In genomic region chr5:134609232-134609851, GRCh38 we compare ENCODE assay signal across 9 cellular contexts. TPM values are rescaled to one million over a fixed set of nuclear protein-coding genes. Genes with fewer than 3 reads are reported as not detected.
DNase-seq lines count a peak whose midpoint lies in the region; ATAC-seq and TF ChIP-seq lines count a peak whose summit lies in the region.
"Had no signal": no experiment of that assay in that cellular context is flagged by ENCODE, and none has a peak within 500 bp of the region (broad histone marks: within the 10 kb centered on the region; RNA-seq: fewer than 3 reads in every experiment).

No MANE protein-coding gene starts in this region.

- H3K4me1 Mint-ChIP-seq in activated CD8-positive, alpha-beta memory T cell treated with anti-CD3 and anti-CD28 coated beads, Interleukin-2, amount 10 ng/mL, durations not matched to agents 7 days and 5 days = peaks cover 47% of the 10 kb centered on the region
- H3K4me1 Mint-ChIP-seq in activated T-cell treated with anti-CD3 and anti-CD28 coated beads, Interleukin-2, amount 50 U/mL, for 72 hours (ENCODE audit: low read depth) = peaks cover 67% of the 10 kb centered on the region
- H3K4me1 Mint-ChIP-seq in H9 = peaks cover 7 to 8% of the 10 kb centered on the region in 2 experiments

- no peaks in the 10 kb centered on the region for H3K79me2 ChIP-seq in H9 (ENCODE audit: insufficient read depth, low read length)

- H3K4me1 ChIP-seq in gastrocnemius medialis (peaks cover 18 to 28% of the 10 kb centered on the region in 2 donors), H9 (ENCODE audit: insufficient read depth, low read length) (no peaks in the 10 kb centered on the region)

- H3K9me3 ChIP-seq in gastrocnemius medialis (no peaks in the 10 kb centered on the region), H9 (ENCODE audit: control insufficient read depth, low read depth, low read length) (no peaks in the 10 kb centered on the region)

- no peaks in the 10 kb centered on the region for H4K20me1 ChIP-seq in H9 (ENCODE audit: control insufficient read depth, insufficient read depth, insufficient read length)

- peak; percentile 62 for ATAC-seq in activated CD8-positive, alpha-beta memory T cell treated with anti-CD3 and anti-CD28 coated beads, Interleukin-2, amount 10 ng/mL, durations not matched to agents 7 days and 5 days
- peak; percentile 68 for ATAC-seq in HG02870 (IDR thresholded peaks at IDR 0.05; ENCODE audit: unreplicated experiment)
- ATAC-seq in activated T-cell treated with anti-CD3 and anti-CD28 coated beads, Interleukin-2, amount 50 U/mL, for 72 hours (replicated peaks in 1 of 2) = peak; percentile 83
- ATAC-seq in gastrocnemius medialis = peak; percentile 68 to 79

- H2BK15ac ChIP-seq in H9 (ENCODE audit: low read depth, low read length) = no peak overlapping the region

- no peak for TF ChIP-seq CTCF in gastrocnemius medialis (IDR thresholded peaks at IDR 0.05 in 4 of 5, conservative IDR thresholded peaks at IDR 0.05 in 1 of 5)
- no peak for TF ChIP-seq CTCF in H9 (conservative IDR thresholded peaks at IDR 0.05)

- no peaks in the 10 kb centered on the region for H3K79me1 ChIP-seq in H9 (ENCODE audit: insufficient read depth, low read depth, low read length, poor library complexity, severe bottlenecking)

- H3K9ac ChIP-seq in H9 (ENCODE audit: extremely low read depth, insufficient read length, low read length) = no peak overlapping the region

- no peak overlapping the region for H3K56ac ChIP-seq in H9 (ENCODE audit: insufficient read length, low read depth, low read length)

- H3K27ac ChIP-seq in gastrocnemius medialis = peak overlapping the region; percentile 68 to 80 (median 80)
- no peak overlapping the region for H3K27ac ChIP-seq in H9 (ENCODE audit: insufficient read length, low read depth, low read length)

- H2BK5ac ChIP-seq in H9 (ENCODE audit: insufficient read length, low read length) = no peak overlapping the region

- CTCF ChIA-PET in activated CD8-positive, alpha-beta memory T cell treated with anti-CD3 and anti-CD28 coated beads, Interleukin-2, amount 10 ng/mL, durations not matched to agents 7 days and 5 days (lab: Charles Lee) = interaction anchor here (1.0 to 6.6 kb wide), 7 partner anchors 8 to 570 kb away, joined by 3 to 46 read pairs (median 5); partner anchors contain the start of genes CAMLG and PCBD2

- peaks cover 5 to 85% of the 10 kb centered on the region in 2 donors for H3K36me3 ChIP-seq in gastrocnemius medialis

- in situ Hi-C loops in gastrocnemius medialis (cut with MboI; ENCODE audit: low sequenced_read_pairs in 4 of 4) = no loop called here

- H3K4me2 ChIP-seq in H9 (ENCODE audit: insufficient read depth, insufficient read length, low read length) = no peak overlapping the region

- no peak overlapping the region for H3K14ac ChIP-seq in H9 (ENCODE audit: insufficient read depth, low read length)

- no peak overlapping the region for H2AFZ ChIP-seq in H9 (ENCODE audit: low read length)

- H3K23ac ChIP-seq in H9 (ENCODE audit: insufficient read length, low read depth, low read length) = no peak overlapping the region

- H3T11ph ChIP-seq in H9 (ENCODE audit: low read length) = no peak overlapping the region

- no peak overlapping the region for H4K5ac ChIP-seq in H9 (ENCODE audit: insufficient read length, low read depth, low read length)

- H2BK120ac ChIP-seq in H9 (ENCODE audit: low read depth, low read length, poor library complexity, severe bottlenecking) = no peak overlapping the region

- H3K4me3 ChIP-seq in gastrocnemius medialis = no peak overlapping the region

- no peaks in the 10 kb centered on the region for H3K27me3 ChIP-seq in gastrocnemius medialis
- H3K27me3 ChIP-seq in H9 (ENCODE audit: insufficient read depth, low read length) = no peaks in the 10 kb centered on the region

- peak overlapping the region; percentile 31 for H3K4me3 Mint-ChIP-seq in activated CD8-positive, alpha-beta memory T cell treated with anti-CD3 and anti-CD28 coated beads, Interleukin-2, amount 10 ng/mL, durations not matched to agents 7 days and 5 days
- peak overlapping the region; percentile 79 to 95 for H3K4me3 Mint-ChIP-seq in activated T-cell treated with anti-CD3 and anti-CD28 coated beads, Interleukin-2, amount 50 U/mL, for 72 hours
- H3K4me3 Mint-ChIP-seq in H9 = no peak overlapping the region

- no CpG with 5 or more reads among the region's 3 CpGs for WGBS in H9 (ENCODE audit: extremely low coverage, insufficient read length, low lambda C conversion rate)

- no peaks in the 10 kb centered on the region for H3K27me3 Mint-ChIP-seq in activated CD8-positive, alpha-beta memory T cell treated with anti-CD3 and anti-CD28 coated beads, Interleukin-2, amount 10 ng/mL, durations not matched to agents 7 days and 5 days
- H3K27me3 Mint-ChIP-seq in activated T-cell treated with anti-CD3 and anti-CD28 coated beads, Interleukin-2, amount 50 U/mL, for 72 hours (ENCODE audit: low read depth) = no peaks in the 10 kb centered on the region
- no peaks in the 10 kb centered on the region for H3K27me3 Mint-ChIP-seq in H9 (ENCODE audit: low read depth)

- intact Hi-C loops in gastrocnemius medialis (cut with DNase I; ENCODE audit: low total_unique reads) = no loop called here

- H3K18ac ChIP-seq in H9 (ENCODE audit: insufficient read length, low read depth, low read length) = no peak overlapping the region

- H3K27ac Mint-ChIP-seq in activated CD8-positive, alpha-beta memory T cell treated with anti-CD3 and anti-CD28 coated beads, Interleukin-2, amount 10 ng/mL, durations not matched to agents 7 days and 5 days = peak overlapping the region; percentile 92
- peak overlapping the region; percentile 100 for H3K27ac Mint-ChIP-seq in activated T-cell treated with anti-CD3 and anti-CD28 coated beads, Interleukin-2, amount 50 U/mL, for 72 hours
- H3K27ac Mint-ChIP-seq in H9 = no peak overlapping the region

- no peak overlapping the region for H2BK12ac ChIP-seq in H9 (ENCODE audit: insufficient read length, low read depth, low read length)

- no peak overlapping the region for H3K4ac ChIP-seq in H9 (ENCODE audit: low read depth, low read length)

- H2BK20ac ChIP-seq in H9 (ENCODE audit: low read depth, low read length, poor library complexity, severe bottlenecking) = no peak overlapping the region

- H4K91ac ChIP-seq in H9 (ENCODE audit: insufficient read length, low read depth, low read length) = no peak overlapping the region

- no peak overlapping the region for H4K8ac ChIP-seq in H9 (replicated peaks; ENCODE audit: insufficient read length, low read depth, low read length)

- no peak for DNase-seq in activated CD8-positive, alpha-beta memory T cell treated with anti-CD3 and anti-CD28 coated beads, Interleukin-2, amount 10 ng/mL, durations not matched to agents 7 days and 5 days
- DNase-seq in activated CD8-positive, alpha-beta memory T cell treated with anti-CD3 and anti-CD28 coated beads for 24 hours = no peak
- DNase-seq in activated T-cell treated with anti-CD3 and anti-CD28 coated beads, Interleukin-2, amount 50 U/mL, for 72 hours = peak; percentile 49 to 50
- no peak for DNase-seq in gastrocnemius medialis
- no peak for DNase-seq in H9
- no peak for DNase-seq in NCI-H226
- no peak for DNase-seq in hypothalamus (lab: John Stamatoyannopoulos, UW)
- DNase-seq: left cardiac atrium had no signal

- H2AK5ac ChIP-seq in H9 (ENCODE audit: insufficient read length, low read length) = no peak overlapping the region

- no peak for TF ChIP-seq POLR2A in gastrocnemius medialis (IDR thresholded peaks at IDR 0.05)

- H3K9me3 Mint-ChIP-seq in activated CD8-positive, alpha-beta memory T cell treated with anti-CD3 and anti-CD28 coated beads, Interleukin-2, amount 10 ng/mL, durations not matched to agents 7 days and 5 days (ENCODE audit: low read depth) = no peaks in the 10 kb centered on the region
- no peaks in the 10 kb centered on the region for H3K9me3 Mint-ChIP-seq in activated T-cell treated with anti-CD3 and anti-CD28 coated beads, Interleukin-2, amount 50 U/mL, for 72 hours
- H3K9me3 Mint-ChIP-seq in H9 = no peaks in the 10 kb centered on the region

- peaks cover 67% of the 10 kb centered on the region for H3K36me3 Mint-ChIP-seq in activated CD8-positive, alpha-beta memory T cell treated with anti-CD3 and anti-CD28 coated beads, Interleukin-2, amount 10 ng/mL, durations not matched to agents 7 days and 5 days
- peaks cover 25 to 61% of the 10 kb centered on the region in 2 donors for H3K36me3 Mint-ChIP-seq in activated T-cell treated with anti-CD3 and anti-CD28 coated beads, Interleukin-2, amount 50 U/mL, for 72 hours (ENCODE audit: insufficient read depth in 2 of 2)
- peaks cover 6 to 70% (median 35%) of the 10 kb centered on the region in 3 experiments; a peak in 6 of 7 replicates for H3K36me3 Mint-ChIP-seq in H9 (ENCODE audit: insufficient read depth in 1 of 3, low read depth in 3 of 3)

- no peaks in the 10 kb centered on the region for H3K23me2 ChIP-seq in H9 (ENCODE audit: insufficient read length, low read depth, low read length, poor library complexity, severe bottlenecking)

RNA-seq across cellular contexts. Expression of gene SAR1B, which starts 23.3 kb away (rescaled TPM):
- 10 to 100 TPM; 41.1 to 61.8 TPM for total RNA-seq in activated CD8-positive, alpha-beta memory T cell treated with anti-CD3 and anti-CD28 coated beads, Interleukin-2, amount 10 ng/mL, durations not matched to agents 7 days and 5 days
- total RNA-seq in activated T-cell treated with anti-CD3 and anti-CD28 coated beads, Interleukin-2, amount 50 U/mL, for 72 hours = 10 to 100 TPM; 68.7 to 85.0 TPM
- total RNA-seq in gastrocnemius medialis (100 to 1,000 TPM; 142 to 197 (median 157) TPM), H9 (2021) (29.2 and 34.3 TPM in 2 replicates)

RNA-seq across cellular contexts. Expression of gene SEC24A, which starts 39.2 kb away (rescaled TPM):
- 10 to 100 TPM; 19.8 to 25.2 TPM for total RNA-seq in activated CD8-positive, alpha-beta memory T cell treated with anti-CD3 and anti-CD28 coated beads, Interleukin-2, amount 10 ng/mL, durations not matched to agents 7 days and 5 days
- 10 to 100 TPM; 32.0 to 49.5 TPM for total RNA-seq in activated T-cell treated with anti-CD3 and anti-CD28 coated beads, Interleukin-2, amount 50 U/mL, for 72 hours
- total RNA-seq in gastrocnemius medialis (10 to 100 TPM; 11.4 to 18.3 (median 13.6) TPM), H9 (2021) (30.4 and 31.4 TPM in 2 replicates)

Comparison
In these comparisons a context has a peak if more than half of its experiments do, and no peak if none do; other contexts are left out.
1. DNase-seq: peak in activated T-cell treated with anti-CD3 and anti-CD28 coated beads, Interleukin-2, amount 50 U/mL, for 72 hours (2 of 2); none in activated CD8-positive, alpha-beta memory T cell treated with anti-CD3 and anti-CD28 coated beads, Interleukin-2, amount 10 ng/mL, durations not matched to agents 7 days and 5 days (single experiment), activated CD8-positive, alpha-beta memory T cell treated with anti-CD3 and anti-CD28 coated beads for 24 hours (single experiment), gastrocnemius medialis (0 of 2), H9 (single experiment), NCI-H226 (single experiment) and hypothalamus (0 of 51).
2. H3K27ac Mint-ChIP-seq: peak in activated CD8-positive, alpha-beta memory T cell treated with anti-CD3 and anti-CD28 coated beads, Interleukin-2, amount 10 ng/mL, durations not matched to agents 7 days and 5 days (single experiment) and activated T-cell treated with anti-CD3 and anti-CD28 coated beads, Interleukin-2, amount 50 U/mL, for 72 hours (single experiment); none in H9 (0 of 3).
3. H3K4me3 Mint-ChIP-seq: peak in activated CD8-positive, alpha-beta memory T cell treated with anti-CD3 and anti-CD28 coated beads, Interleukin-2, amount 10 ng/mL, durations not matched to agents 7 days and 5 days (single experiment) and activated T-cell treated with anti-CD3 and anti-CD28 coated beads, Interleukin-2, amount 50 U/mL, for 72 hours (2 of 2); none in H9 (0 of 2).
4. Peak in every context shown above with its lines, with median percentiles within 50 percentile points of each other: ATAC-seq.